ENCODE assay signal across 18 cellular contexts in the genomic region with DNA sequence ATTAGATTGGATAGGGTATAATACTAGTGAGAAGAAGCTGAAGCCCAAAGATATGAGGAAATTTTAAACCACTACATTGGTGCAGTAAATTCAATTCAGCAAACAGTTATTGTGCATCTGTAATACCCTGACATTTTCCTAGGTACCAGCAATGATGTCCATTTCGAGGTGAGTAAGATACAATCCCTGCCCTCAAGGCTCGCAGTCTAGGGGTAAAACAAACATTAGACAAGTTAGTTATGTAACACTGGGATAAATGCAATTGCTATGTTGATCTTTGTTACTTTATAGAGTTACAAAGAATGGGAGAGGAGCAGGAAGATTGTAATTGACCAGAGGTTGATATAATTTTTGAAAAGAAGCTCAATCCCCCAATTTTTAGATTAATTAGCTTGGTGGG.
DNase-seq lines count a peak whose midpoint lies in the region; ATAC-seq and TF ChIP-seq lines count a peak whose summit lies in the region.
"Had no signal": no experiment of that assay in that cellular context is flagged by ENCODE, and none has a peak within 500 bp of the region (broad histone marks: within the 10 kb centered on the region; RNA-seq: fewer than 3 reads in every experiment).

No MANE protein-coding gene starts in this region.

- intact Hi-C loops in PC-3 (cut with micrococcal nuclease) (no loop called here), thyroid gland (cut with DNase I) (no loop called here)

- H3K4me3 Mint-ChIP-seq in nephron progenitor cell (no peak overlapping the region), endothelial cell (ENCODE audit: unreplicated experiment) (no peak overlapping the region)
- H3K4me3 Mint-ChIP-seq: CD4-positive, CD25-positive, alpha-beta regulatory T cell; CD8-positive, alpha-beta memory T cell had no signal

- no peaks in the 10 kb centered on the region for H4K20me1 ChIP-seq in PC-3 (ENCODE audit: low read length)

- no TSS peak for BruUV-seq in PC-3 (replicated peaks; lab: Mats Ljungman, UMichigan)

- H3K4me1 Mint-ChIP-seq in nephron progenitor cell (peaks cover 70% of the 10 kb centered on the region), endothelial cell (ENCODE audit: unreplicated experiment) (peaks cover 12% of the 10 kb centered on the region)
- H3K4me1 Mint-ChIP-seq: CD4-positive, CD25-positive, alpha-beta regulatory T cell; CD8-positive, alpha-beta memory T cell had no signal

- H3K27ac ChIP-seq in HEK293 (ENCODE audit: extremely low read depth, low read depth, low read length) (no peak overlapping the region), PC-3 (ENCODE audit: low read length) (no peak overlapping the region), thyroid gland (peak overlapping the region; percentile 50 to 80 (median 80))

- no peaks in the 10 kb centered on the region for H3F3A ChIP-seq in PC-3 (ENCODE audit: low read length, unreplicated experiment)

- H3K79me2 ChIP-seq in PC-3 (ENCODE audit: low read length) = no peaks in the 10 kb centered on the region

- H3K27me3 Mint-ChIP-seq in nephron progenitor cell (ENCODE audit: low read depth, poor library complexity) = no peaks in the 10 kb centered on the region
- no peaks in the 10 kb centered on the region for H3K27me3 Mint-ChIP-seq in endothelial cell (ENCODE audit: unreplicated experiment)
- H3K27me3 Mint-ChIP-seq: CD4-positive, CD25-positive, alpha-beta regulatory T cell; CD8-positive, alpha-beta memory T cell had no signal

- no peak for TF ChIP-seq POLR2A in thyroid gland (IDR thresholded peaks at IDR 0.05)

- no peaks in the 10 kb centered on the region for H3K9me3 ChIP-seq in HEK293 (ENCODE audit: control insufficient read depth, insufficient read depth, low read depth, low read length)
- no peaks in the 10 kb centered on the region for H3K9me3 ChIP-seq in PC-3 (ENCODE audit: low read length)
- no peaks in the 10 kb centered on the region for H3K9me3 ChIP-seq in thyroid gland
- H3K9me3 ChIP-seq: BE2C had no signal

- POLR2A ChIA-PET in HEK293 (lab: Yijun Ruan, JAX) = no interaction called here
- POLR2A ChIA-PET in PC-3 (lab: Charles Lee; ENCODE audit: unreplicated experiment) = no interaction called here

- H3K9me3 Mint-ChIP-seq in nephron progenitor cell (no peaks in the 10 kb centered on the region), endothelial cell (ENCODE audit: unreplicated experiment) (no peaks in the 10 kb centered on the region)
- H3K9me3 Mint-ChIP-seq: CD8-positive, alpha-beta memory T cell had no signal

- no peak overlapping the region for H2AFZ ChIP-seq in PC-3 (ENCODE audit: low read length)

- H3K36me3 ChIP-seq in HEK293 (ENCODE audit: control insufficient read depth in 2 of 2, insufficient read depth in 1 of 2, low read length in 2 of 2) (no peaks in the 10 kb centered on the region), PC-3 (ENCODE audit: low read depth, low read length) (no peaks in the 10 kb centered on the region), thyroid gland (no peaks in the 10 kb centered on the region)
- H3K36me3 ChIP-seq: BE2C had no signal

- H3K4me1 ChIP-seq in HEK293 (ENCODE audit: control insufficient read depth, insufficient read depth, low read length) (peaks cover 26% of the 10 kb centered on the region), PC-3 (ENCODE audit: insufficient read depth, low read length) (peaks cover 5% of the 10 kb centered on the region; the same call in 1 of the 2 replicates), thyroid gland (peaks cover 46 to 59% of the 10 kb centered on the region in 2 donors)
- H3K4me1 ChIP-seq: BE2C had no signal

- TF ChIP-seq CTCF in HEK293 (tag by site-specific recombination; IDR thresholded peaks at IDR 0.05) = no peak
- TF ChIP-seq CTCF in PC-3 (conservative IDR thresholded peaks at IDR 0.05; ENCODE audit: low read depth, low read length) = no peak
- no peak for TF ChIP-seq CTCF in nephron progenitor cell (IDR thresholded peaks at IDR 0.05)
- TF ChIP-seq CTCF in thyroid gland (IDR thresholded peaks at IDR 0.05) = no peak
- no peak for TF ChIP-seq CTCF in omental fat pad (IDR thresholded peaks at IDR 0.05)
- no peak for TF ChIP-seq CTCF in endothelial cell (IDR thresholded peaks at IDR 0.05; ENCODE audit: unreplicated experiment)

- no peak overlapping the region for H3K9ac ChIP-seq in PC-3 (ENCODE audit: low read length)

- no peaks in the 10 kb centered on the region for H3K9me2 ChIP-seq in PC-3 (replicated peaks; ENCODE audit: low read length)

- H3K4me2 ChIP-seq in PC-3 (ENCODE audit: low read length) = no peak overlapping the region

- ATAC-seq in PC-3 (peak; percentile 66), omental fat pad (ENCODE audit: low FRiP score) (no peak), GM18511 (IDR thresholded peaks at IDR 0.05; ENCODE audit: unreplicated experiment) (no peak)
- ATAC-seq: HCT116 had no signal

- no peaks in the 10 kb centered on the region for H3K27me3 ChIP-seq in PC-3 (ENCODE audit: low read length)
- no peaks in the 10 kb centered on the region for H3K27me3 ChIP-seq in thyroid gland
- H3K27me3 ChIP-seq: BE2C had no signal

- H3K27ac Mint-ChIP-seq in nephron progenitor cell (peak overlapping the region; percentile 70), endothelial cell (ENCODE audit: unreplicated experiment) (no peak overlapping the region)
- H3K27ac Mint-ChIP-seq: CD4-positive, CD25-positive, alpha-beta regulatory T cell; CD8-positive, alpha-beta memory T cell had no signal

- DNase-seq in PC-3 (peak; percentile 53), nephron progenitor cell (no peak), thyroid gland (no peak), omental fat pad (ENCODE audit: low spot score) (no peak), endothelial cell (ENCODE audit: low spot score) (no peak)
- DNase-seq: ACHN; BE2C; C1 segment of cervical spinal cord; CD4-positive, CD25-positive, alpha-beta regulatory T cell; CD8-positive, alpha-beta memory T cell; COR-L47; GDM1; GOT3; H7; IMR-90 had no signal

- CTCF ChIA-PET in HEK293 (lab: Yijun Ruan, JAX) = interaction anchor here (0.7 to 0.8 kb wide), 2 partner anchors 10 to 11 kb away, joined by 3 read pairs; no protein-coding TSS in a partner anchor
- CTCF ChIA-PET in PC-3 (lab: Charles Lee) = no interaction called here

- WGBS in thyroid gland, 2 donors = 48 to 50% methylated on average over 2 of the region's 2 CpGs

- H3K36me3 Mint-ChIP-seq in nephron progenitor cell (ENCODE audit: low read depth) (no peaks in the 10 kb centered on the region), endothelial cell (ENCODE audit: low read depth, unreplicated experiment) (no peaks in the 10 kb centered on the region)
- H3K36me3 Mint-ChIP-seq: CD4-positive, CD25-positive, alpha-beta regulatory T cell; CD8-positive, alpha-beta memory T cell had no signal

- no peak overlapping the region for H3K4me3 ChIP-seq in HEK293 (ENCODE audit: low read depth, low read length)
- H3K4me3 ChIP-seq in PC-3 (ENCODE audit: low read length) = no peak overlapping the region
- H3K4me3 ChIP-seq in thyroid gland (replicated peaks in 1 of 3) = no peak overlapping the region

TF ChIP-seq in HEK293, 187 proteins besides CTCF, POLR2A, EP300 and RAD21:
- TF ChIP-seq ZNF585B (tag by site-specific recombination; IDR thresholded peaks at IDR 0.05) (no peak), ZNF416 (tag by site-specific recombination; IDR thresholded peaks at IDR 0.05) (no peak), ZBTB8A (tag by site-specific recombination; IDR thresholded peaks at IDR 0.05) (no peak), ZNF555 (tag by site-specific recombination; conservative IDR thresholded peaks at IDR 0.05) (no peak), GLIS1 (tag by site-specific recombination; IDR thresholded peaks at IDR 0.05) (peak; percentile 92), MZF1 (tag by site-specific recombination; IDR thresholded peaks at IDR 0.05; ENCODE audit: borderline replicate concordance) (0 out of 2 replicates have a peak, but pooled peaks have one; percentile 43)
- TF ChIP-seq, protein P1, sequence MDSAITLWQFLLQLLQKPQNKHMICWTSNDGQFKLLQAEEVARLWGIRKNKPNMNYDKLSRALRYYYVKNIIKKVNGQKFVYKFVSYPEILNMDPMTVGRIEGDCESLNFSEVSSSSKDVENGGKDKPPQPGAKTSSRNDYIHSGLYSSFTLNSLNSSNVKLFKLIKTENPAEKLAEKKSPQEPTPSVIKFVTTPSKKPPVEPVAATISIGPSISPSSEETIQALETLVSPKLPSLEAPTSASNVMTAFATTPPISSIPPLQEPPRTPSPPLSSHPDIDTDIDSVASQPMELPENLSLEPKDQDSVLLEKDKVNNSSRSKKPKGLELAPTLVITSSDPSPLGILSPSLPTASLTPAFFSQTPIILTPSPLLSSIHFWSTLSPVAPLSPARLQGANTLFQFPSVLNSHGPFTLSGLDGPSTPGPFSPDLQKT (IDR thresholded peaks at IDR 0.05; ENCODE audit: borderline replicate concordance, low read depth, low read length) = no peak
TF ChIP-seq in HEK293: peak in this region for 2.

Comparison
In these comparisons a context has a peak if more than half of its experiments do, and no peak if none do; other contexts are left out.
1. H3K27ac ChIP-seq: peak in thyroid gland (3 of 3); none in HEK293 (single experiment) and PC-3 (single experiment).